In the genomic region with DNA sequence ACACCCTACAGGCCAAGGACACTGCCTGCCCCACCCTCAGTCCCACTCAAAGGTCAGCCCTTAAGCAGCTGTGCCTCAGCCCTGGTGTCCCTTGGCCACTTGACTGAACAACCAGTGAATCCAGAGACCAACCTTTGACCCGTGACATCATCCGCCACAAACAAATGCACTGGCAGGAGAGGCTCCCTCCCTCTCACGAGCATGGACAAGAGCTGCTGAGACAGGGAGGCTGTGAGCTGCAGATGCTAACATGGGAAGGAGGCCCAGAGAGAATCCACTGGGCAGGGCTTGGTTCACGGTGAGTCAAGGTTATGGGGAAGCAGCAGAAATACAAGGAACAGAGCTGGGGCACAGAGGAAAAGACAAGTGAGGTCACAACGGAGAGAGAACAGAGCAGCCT, we compare ENCODE assay signal across 3 cellular contexts. TPM values are rescaled to one million over a fixed set of nuclear protein-coding genes. Genes with fewer than 3 reads are reported as not detected.
"Had no signal": no experiment of that assay in that cellular context is flagged by ENCODE, and none has a peak within 500 bp of the region (broad histone marks: within the 10 kb centered on the region; RNA-seq: fewer than 3 reads in every experiment).

No MANE protein-coding gene starts in this region.

RNA-seq across cellular contexts. Expression of a gene that starts 4.7 kb away (rescaled TPM):
- total RNA-seq: osteocyte, skeletal muscle tissue had no signal

RNA-seq across cellular contexts. Expression of a gene that starts 22.2 kb away (rescaled TPM):
- total RNA-seq: mammary epithelial cell had no signal
